Comparison of ENCODE assay signal across 10 cellular contexts in genomic region chr13:99310382-99311031, GRCh38. TPM values are rescaled to one million over a fixed set of nuclear protein-coding genes. Genes with fewer than 3 reads are reported as not detected.
DNase-seq lines count a peak whose midpoint lies in the region; ATAC-seq and TF ChIP-seq lines count a peak whose summit lies in the region.
"Had no signal": no experiment of that assay in that cellular context is flagged by ENCODE, and none has a peak within 500 bp of the region (broad histone marks: within the 10 kb centered on the region; RNA-seq: fewer than 3 reads in every experiment).

No MANE protein-coding gene starts in this region.

- H3K36me3 Mint-ChIP-seq in mesothelial cell of epicardium (peaks cover 22% of the 10 kb centered on the region), Calu3 (ENCODE audit: insufficient read depth, unreplicated experiment) (peaks cover 6% of the 10 kb centered on the region)

- H3K27me3 ChIP-seq in heart right ventricle, result no peaks in the 10 kb centered on the region

- H3K9me3 ChIP-seq in heart right ventricle, result no peaks in the 10 kb centered on the region

- H3K36me3 ChIP-seq in heart right ventricle, result peaks cover 0 to 23% (median 0%) of the 10 kb centered on the region in 9 donors

- intact Hi-C loops in heart right ventricle (cut with DNase I), result no loop called here
- intact Hi-C loops in Calu3 (cut with micrococcal nuclease; ENCODE audit: unreplicated experiment), result no loop called here

- DNase-seq in COR-L47 (lab: John Stamatoyannopoulos, UW), result peak; percentile 4
- DNase-seq in HCEC 1CT, result peak; percentile 96
- DNase-seq in RPMI7951 (ENCODE audit: low read depth), result peak; percentile 69
- DNase-seq in mesothelial cell of epicardium (ENCODE audit: low spot score in 2 of 2, unreplicated experiment in 2 of 2), result no peak
- DNase-seq in heart right ventricle, result no peak
- no peak for DNase-seq in activated gamma-delta T cell (lab: John Stamatoyannopoulos, UW)
- no peak for DNase-seq in Calu3
- DNase-seq: activated naive CD8-positive, alpha-beta T cell treated with anti-CD3 and anti-CD28 coated beads, Interleukin-2, amount 10 ng/mL, durations not matched to agents 7 days and 5 days had no signal

- H3K4me3 ChIP-seq in heart right ventricle, result no peak overlapping the region
- H3K4me3 ChIP-seq: lung had no signal

- ATAC-seq in heart right ventricle (no peak), HG03457 (IDR thresholded peaks at IDR 0.05; ENCODE audit: unreplicated experiment) (no peak)

- H3K9me3 Mint-ChIP-seq in mesothelial cell of epicardium (peaks cover 5% of the 10 kb centered on the region), Calu3 (ENCODE audit: low read depth, unreplicated experiment) (no peaks in the 10 kb centered on the region)
- H3K9me3 Mint-ChIP-seq: activated naive CD8-positive, alpha-beta T cell treated with anti-CD3 and anti-CD28 coated beads, Interleukin-2, amount 10 ng/mL, durations not matched to agents 7 days and 5 days had no signal

- H3K27me3 Mint-ChIP-seq in mesothelial cell of epicardium (ENCODE audit: low read depth), result no peaks in the 10 kb centered on the region
- no peaks in the 10 kb centered on the region for H3K27me3 Mint-ChIP-seq in Calu3 (ENCODE audit: unreplicated experiment)
- H3K27me3 Mint-ChIP-seq: activated naive CD8-positive, alpha-beta T cell treated with anti-CD3 and anti-CD28 coated beads, Interleukin-2, amount 10 ng/mL, durations not matched to agents 7 days and 5 days had no signal

- H3K4me1 Mint-ChIP-seq in mesothelial cell of epicardium, result peaks cover 20% of the 10 kb centered on the region
- no peaks in the 10 kb centered on the region for H3K4me1 Mint-ChIP-seq in Calu3 (ENCODE audit: low read depth, unreplicated experiment)

- peaks cover 5 to 82% (median 26%) of the 10 kb centered on the region in 9 donors for H3K4me1 ChIP-seq in heart right ventricle

- H3K4me3 Mint-ChIP-seq in mesothelial cell of epicardium, result no peak overlapping the region
- no peak overlapping the region for H3K4me3 Mint-ChIP-seq in Calu3 (ENCODE audit: low read depth, unreplicated experiment)
- H3K4me3 Mint-ChIP-seq: activated naive CD8-positive, alpha-beta T cell treated with anti-CD3 and anti-CD28 coated beads, Interleukin-2, amount 10 ng/mL, durations not matched to agents 7 days and 5 days had no signal

- 96 to 97% methylated on average over 4 of the region's 4 CpGs for WGBS in heart right ventricle, 2 donors

- H3K27ac ChIP-seq in heart right ventricle, result peak overlapping the region in 2 of 10 donors; percentile 8 to 89

- no TSS peak for BruUV-seq in Calu3 (replicated peaks; lab: Mats Ljungman, UMichigan)

- TF ChIP-seq CTCF in mesothelial cell of epicardium (IDR thresholded peaks at IDR 0.05; ENCODE audit: unreplicated experiment), result no peak
- no peak for TF ChIP-seq CTCF in heart right ventricle (IDR thresholded peaks at IDR 0.05)
- no peak for TF ChIP-seq CTCF in Calu3 (IDR thresholded peaks at IDR 0.05; ENCODE audit: unreplicated experiment)

- H3K27ac Mint-ChIP-seq in mesothelial cell of epicardium (peak overlapping the region; percentile 22), Calu3 (ENCODE audit: unreplicated experiment) (no peak overlapping the region)
- H3K27ac Mint-ChIP-seq: activated naive CD8-positive, alpha-beta T cell treated with anti-CD3 and anti-CD28 coated beads, Interleukin-2, amount 10 ng/mL, durations not matched to agents 7 days and 5 days had no signal

- CTCF ChIA-PET in Calu3 (lab: Charles Lee), result no interaction called here

RNA-seq across cellular contexts. Expression of gene GPR183, which starts 3.3 kb away (rescaled TPM):
- 4.9 and 5.1 TPM in 2 replicates for total RNA-seq in RPMI7951 (2014; rRNA removed; shearing (Covaris generic))
- total RNA-seq in mesothelial cell of epicardium, result 0.14 to 0.25 TPM (median 0.16 TPM) in 3 replicates
- 1 to 10 TPM in 8 of 10 donors, under 1 TPM in 2; 0.49 to 8.6 (median 1.6) TPM for total RNA-seq in heart right ventricle
- polyA plus RNA-seq in heart right ventricle, result 1 to 10 TPM; 2.2 to 2.6 TPM
- total RNA-seq in Calu3 (2022), result not detected in 2 replicates

RNA-seq across cellular contexts. Expression of gene GPR18, which starts 52.3 kb away (rescaled TPM):
- not detected in 2 replicates for total RNA-seq in RPMI7951 (2014; rRNA removed; shearing (Covaris generic))
- total RNA-seq in mesothelial cell of epicardium (not detected in 3 replicates), heart right ventricle (under 1 TPM in 1 of 10 donors, not detected in 9; 0.95 TPM), Calu3 (2022) (not detected in 2 replicates)
- polyA plus RNA-seq in heart right ventricle, result not detected

Comparison
In these comparisons a context has a peak if more than half of its experiments do, and no peak if none do; other contexts are left out.
1. DNase-seq: peak in COR-L47 (single experiment), HCEC 1CT (single experiment) and RPMI7951 (single experiment); none in mesothelial cell of epicardium (0 of 2), heart right ventricle (0 of 2), activated gamma-delta T cell (single experiment) and Calu3 (single experiment).